Comparison of ENCODE assay signal across 8 cellular contexts in the genomic region with DNA sequence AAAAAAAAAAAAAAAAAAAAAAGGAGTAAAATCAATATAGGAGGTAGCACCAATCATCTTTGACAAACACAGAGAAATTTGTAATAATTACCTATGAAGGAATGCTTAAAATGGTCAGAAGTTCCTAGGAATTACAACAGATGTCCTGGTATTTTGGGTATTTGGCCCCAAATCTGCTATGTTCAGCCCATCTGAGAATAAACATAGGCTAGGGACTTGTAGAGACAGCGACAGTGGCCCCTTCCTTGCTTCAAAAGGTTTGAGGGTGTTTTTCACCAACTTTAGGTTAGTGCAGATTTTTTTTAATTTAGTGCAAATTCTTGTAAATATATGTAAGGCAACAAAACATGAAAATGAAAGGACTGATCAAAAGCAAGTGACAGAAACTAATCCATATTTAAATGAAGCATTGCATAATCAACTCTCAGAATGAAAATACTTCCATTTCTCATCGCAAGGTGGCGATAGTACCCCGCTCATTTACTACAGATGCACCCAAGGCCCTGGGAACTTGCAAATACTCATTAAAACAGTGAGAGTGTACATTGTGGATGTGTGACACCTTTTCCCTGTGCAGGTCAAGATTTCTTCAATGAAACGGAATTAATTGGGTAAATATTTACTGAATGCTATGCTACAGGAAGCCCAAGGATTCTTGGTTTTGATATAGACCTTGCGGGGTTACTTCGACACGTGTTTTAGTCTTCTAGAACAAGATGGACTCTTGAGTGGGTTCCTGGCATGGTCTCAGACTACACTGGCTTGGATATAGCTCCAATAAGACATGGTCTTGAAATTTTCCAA. TPM values are rescaled to one million over a fixed set of nuclear protein-coding genes. Genes with fewer than 3 reads are reported as not detected.
DNase-seq lines count a peak whose midpoint lies in the region; ATAC-seq, FAIRE-seq and TF ChIP-seq lines count a peak whose summit lies in the region.

No MANE protein-coding gene starts in this region.

- no peaks in the 10 kb centered on the region for H3K4me1 Mint-ChIP-seq in activated T-helper 17 cell treated with anti-CD3 and anti-CD28 coated beads, Interleukin-2, amount 50 U/mL, for 72 hours

- H3K4me2 ChIP-seq in IMR-90 (ENCODE audit: low read depth, low read length): no peak overlapping the region

- H4K20me1 ChIP-seq in IMR-90 (ENCODE audit: insufficient read depth, low read length): no peaks in the 10 kb centered on the region

- H3K36me3 ChIP-seq in IMR-90 (ENCODE audit: control insufficient read depth, insufficient read depth, low read length) (no peaks in the 10 kb centered on the region), prostate gland (no peaks in the 10 kb centered on the region)

- WGBS in IMR-90 (ENCODE audit: extremely low coverage in 2 of 2, insufficient read length in 1 of 2), 2 experiments: 0% methylated on average over 1 of the region's 8 CpGs; no CpG with 5 or more reads in 1 of the 2 experiments
- 49% methylated on average over 8 of the region's 8 CpGs for WGBS in prostate gland

- H3K9me1 ChIP-seq in IMR-90 (ENCODE audit: insufficient read depth, low read length): no peaks in the 10 kb centered on the region

- no peak overlapping the region for H2BK15ac ChIP-seq in IMR-90 (ENCODE audit: low read depth, low read length)

- dilution Hi-C loops in IMR-90 (cut with HindIII; ENCODE audit: low sequenced_read_pairs, unreplicated experiment): no loop called here

- CTCF ChIA-PET in IMR-90 (lab: Yijun Ruan, JAX): interaction anchor here (0.9 to 1.2 kb wide), 2 partner anchors 75 to 291 kb away, joined by 3 to 4 read pairs; no protein-coding TSS in a partner anchor

- no TSS peak for BruUV-seq in IMR-90 (replicated peaks; lab: Mats Ljungman, UMichigan)

- H3K27me3 Mint-ChIP-seq in activated T-helper 17 cell treated with anti-CD3 and anti-CD28 coated beads, Interleukin-2, amount 50 U/mL, for 72 hours: peaks cover 12% of the 10 kb centered on the region

- peak; percentile 88 for TF ChIP-seq RAD21 in IMR-90 (IDR thresholded peaks at IDR 0.05; ENCODE audit: low read length)

- no peak overlapping the region for H2BK5ac ChIP-seq in IMR-90 (ENCODE audit: low read depth, low read length, poor library complexity, severe bottlenecking)

- no peaks in the 10 kb centered on the region for H3K79me1 ChIP-seq in IMR-90 (ENCODE audit: low read depth in 1 of 2, low read length in 2 of 2)

- H3K4me3 Mint-ChIP-seq in activated T-helper 17 cell treated with anti-CD3 and anti-CD28 coated beads, Interleukin-2, amount 50 U/mL, for 72 hours: no peak overlapping the region

- H2BK120ac ChIP-seq in IMR-90 (ENCODE audit: low read depth, low read length): no peak overlapping the region

- H4K5ac ChIP-seq in IMR-90 (ENCODE audit: low read depth, low read length): no peak overlapping the region

- DNase-seq in Daoy (ENCODE audit: low read depth) (peak; percentile 41), IMR-90 (peak; percentile 60), RCC 7860 (ENCODE audit: low spot score) (peak; percentile 24), frontal cortex (ENCODE audit: low spot score in 2 of 2) (peak; percentile 39 to 67), prostate gland (ENCODE audit: low spot score) (peak; percentile 43), SHP77 treated with DMSO at 0.1 percent for 48 hours (lab: John Stamatoyannopoulos, UW) (no peak)

- H2AK5ac ChIP-seq in IMR-90 (ENCODE audit: low read depth, low read length): no peak overlapping the region

- no peak overlapping the region for H3K4me3 ChIP-seq in IMR-90 (ENCODE audit: insufficient read depth, low read depth, low read length)
- H3K4me3 ChIP-seq in prostate gland: no peak overlapping the region

- no peak overlapping the region for H2BK20ac ChIP-seq in IMR-90 (ENCODE audit: low read depth, low read length)

- no peak overlapping the region for H3K56ac ChIP-seq in IMR-90 (ENCODE audit: extremely low read depth, insufficient read depth, low read length)

- no peak for TF ChIP-seq POLR2A in IMR-90 (IDR thresholded peaks at IDR 0.05; ENCODE audit: low read depth, low read length)
- no peak for TF ChIP-seq POLR2A in prostate gland (IDR thresholded peaks at IDR 0.05)

- H4K8ac ChIP-seq in IMR-90 (ENCODE audit: low read depth in 2 of 2, low read length in 2 of 2): no peak overlapping the region

- no peaks in the 10 kb centered on the region for H3K36me3 Mint-ChIP-seq in activated T-helper 17 cell treated with anti-CD3 and anti-CD28 coated beads, Interleukin-2, amount 50 U/mL, for 72 hours (ENCODE audit: low read depth)

- H3K9me3 Mint-ChIP-seq in activated T-helper 17 cell treated with anti-CD3 and anti-CD28 coated beads, Interleukin-2, amount 50 U/mL, for 72 hours: no peaks in the 10 kb centered on the region

- H4K91ac ChIP-seq in IMR-90 (ENCODE audit: insufficient read depth, low read depth, low read length): no peak overlapping the region

- FAIRE-seq in RCC 7860 (lab: Jason Lieb, UNC) (peak; percentile 73), frontal cortex (lab: Jason Lieb, UNC) (peak; percentile 95)

- H3K18ac ChIP-seq in IMR-90 (ENCODE audit: low read depth, low read length): no peak overlapping the region

- H3K4ac ChIP-seq in IMR-90 (ENCODE audit: low read depth, low read length): no peak overlapping the region

- H3K4me1 ChIP-seq in IMR-90 (ENCODE audit: control insufficient read depth, insufficient read depth, low read length) (no peaks in the 10 kb centered on the region; the same call in 1 of the 2 replicates), prostate gland (replicated peaks) (no peaks in the 10 kb centered on the region)

- in situ Hi-C loops in IMR-90 (cut with MboI; ENCODE audit: low sequenced_read_pairs): loop anchor here (5.0 to 25.0 kb wide), 3 partner anchors 290 to 1280 kb away; no protein-coding TSS in a partner anchor

- POLR2A ChIA-PET in IMR-90 (lab: Charles Lee; ENCODE audit: unreplicated experiment): no interaction called here

- H3K23ac ChIP-seq in IMR-90 (ENCODE audit: low read depth, low read length): no peak overlapping the region

- intact Hi-C loops in IMR-90 (cut with micrococcal nuclease): loop anchor here (1.0 to 5.0 kb wide), 7 partner anchors 90 to 1303 kb away; partner anchors contain the start of gene CUL3
- intact Hi-C loops in prostate gland (cut with DNase I): loop anchor here (2.0 kb wide), 1 partner anchor 294 kb away; no protein-coding TSS in a partner anchor

- H3K9me3 ChIP-seq in IMR-90 (ENCODE audit: control insufficient read depth, insufficient read depth, low read length) (no peaks in the 10 kb centered on the region), prostate gland (no peaks in the 10 kb centered on the region)

- TF ChIP-seq CTCF in IMR-90 (conservative IDR thresholded peaks at IDR 0.05; ENCODE audit: low read depth, low read length) (peak; percentile 85), prostate gland (IDR thresholded peaks at IDR 0.05) (peak; percentile 56 to 83 (median 80))

- H3K27me3 ChIP-seq in IMR-90 (ENCODE audit: control insufficient read depth, insufficient read depth, low read length) (peaks cover 16% of the 10 kb centered on the region), prostate gland (replicated peaks; ENCODE audit: insufficient read depth) (no peaks in the 10 kb centered on the region)

- H3K27ac ChIP-seq in IMR-90 (ENCODE audit: insufficient read depth, low read length) (no peak overlapping the region), prostate gland (no peak overlapping the region)

- H2AK9ac ChIP-seq in IMR-90 (replicated peaks; ENCODE audit: low read depth, low read length, poor library complexity): no peak overlapping the region

- H2AFZ ChIP-seq in IMR-90 (replicated peaks; ENCODE audit: low read length, poor library complexity): no peak overlapping the region

- H3K9ac ChIP-seq in IMR-90 (ENCODE audit: low read depth, low read length): no peak overlapping the region

- ATAC-seq in GM21526 (IDR thresholded peaks at IDR 0.05; ENCODE audit: low FRiP score, unreplicated experiment) (peak; percentile 87), IMR-90 (ENCODE audit: low read depth) (peak; percentile 87)
- peak; percentile 64 for ATAC-seq in activated T-helper 17 cell treated with anti-CD3 and anti-CD28 coated beads, Interleukin-2, amount 50 U/mL, for 72 hours (replicated peaks)

- no peak overlapping the region for H3K14ac ChIP-seq in IMR-90 (replicated peaks; ENCODE audit: low read depth, low read length)

- no peak overlapping the region for H3K27ac Mint-ChIP-seq in activated T-helper 17 cell treated with anti-CD3 and anti-CD28 coated beads, Interleukin-2, amount 50 U/mL, for 72 hours

TF ChIP-seq in IMR-90, 13 proteins besides CTCF, POLR2A, EP300 and RAD21:
- TF ChIP-seq SMC3 (IDR thresholded peaks at IDR 0.05; ENCODE audit: low read depth, low read length): peak; percentile 87
- TF ChIP-seq CEBPB (IDR thresholded peaks at IDR 0.05; ENCODE audit: low read depth, low read length): peak; percentile 98
- no peak for TF ChIP-seq RCOR1 (IDR thresholded peaks at IDR 0.05; ENCODE audit: insufficient replicate concordance, low read length)
- TF ChIP-seq RFX5 (IDR thresholded peaks at IDR 0.05; ENCODE audit: low read depth, low read length): no peak
- no peak for TF ChIP-seq CHD1 (IDR thresholded peaks at IDR 0.05; ENCODE audit: low read depth, low read length)
- TF ChIP-seq USF2 (IDR thresholded peaks at IDR 0.05; ENCODE audit: low read depth, low read length): no peak
- no peak for TF ChIP-seq MAZ (IDR thresholded peaks at IDR 0.05; ENCODE audit: borderline replicate concordance, low read depth, low read length)
- no peak for TF ChIP-seq MAFK (IDR thresholded peaks at IDR 0.05; ENCODE audit: low read depth, low read length)

RNA-seq across cellular contexts. Expression of gene FAM124B, which starts 44.6 kb away (rescaled TPM):
- total RNA-seq in Daoy (2014; rRNA removed; shearing (Covaris generic)): 0.11 and 0.65 TPM in 2 replicates
- total RNA-seq in IMR-90 (2012; rRNA removed) (not detected in 2 replicates), frontal cortex (8.2 TPM), prostate gland (under 1 TPM; 0.18 to 0.91 TPM)
- polyA plus RNA-seq in IMR-90 (2012; rRNA removed): not detected in 2 replicates
- polyA plus RNA-seq in IMR-90 (2012; cell fraction: cytosol; rRNA removed): not detected in 2 replicates
- 0.03 TPM in 1 of 2 replicates, not detected in the other for polyA plus RNA-seq in IMR-90 (2012; cell fraction: nucleus; rRNA removed; ENCODE audit: low replicate concordance)
- total RNA-seq in activated T-helper 17 cell treated with anti-CD3 and anti-CD28 coated beads, Interleukin-2, amount 50 U/mL, for 72 hours: 1 to 10 TPM in 1 of 2 donors, under 1 TPM in 1; 0.37 to 1.1 TPM
